ENCODE assay signal across 22 cellular contexts in the genomic region with DNA sequence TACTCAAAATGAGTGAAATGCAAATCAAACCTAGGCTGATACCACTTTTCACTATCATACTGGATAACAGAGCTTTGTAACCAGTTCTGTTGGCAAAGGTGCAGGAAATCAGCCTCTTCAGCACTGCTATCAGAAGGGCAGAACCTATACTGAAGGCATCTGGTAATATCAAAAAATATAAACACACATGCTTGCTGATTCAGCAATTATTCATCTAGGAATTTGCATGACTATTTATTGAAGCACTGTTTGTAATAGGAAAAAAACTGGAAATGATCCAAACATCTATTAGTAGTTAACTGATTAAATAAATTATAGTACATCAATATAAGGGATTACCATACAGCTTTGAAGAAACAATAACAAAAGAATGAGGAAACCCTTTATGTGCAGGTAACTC. TPM values are rescaled to one million over a fixed set of nuclear protein-coding genes. Genes with fewer than 3 reads are reported as not detected.
"Had no signal": no experiment of that assay in that cellular context is flagged by ENCODE, and none has a peak within 500 bp of the region (broad histone marks: within the 10 kb centered on the region; RNA-seq: fewer than 3 reads in every experiment).

No MANE protein-coding gene starts in this region.

- FAIRE-seq: TTC549 had no signal

- H3K27me3 ChIP-seq: body of pancreas, esophagus muscularis mucosa, hepatocyte, suprapubic skin, transverse colon, uterus had no signal

- H3K4me1 ChIP-seq: body of pancreas, suprapubic skin, transverse colon, uterus had no signal

- H3K4me3 Mint-ChIP-seq: activated CD4-positive, alpha-beta memory T cell treated with anti-CD3 and anti-CD28 coated beads for 36 hours; activated CD4-positive, alpha-beta T cell treated with anti-CD3 and anti-CD28 coated beads for 36 hours; activated naive CD8-positive, alpha-beta T cell treated with anti-CD3 and anti-CD28 coated beads for 36 hours; activated T-helper 1 cell treated with anti-CD3 and anti-CD28 coated beads, Interleukin-12 subunit alpha, Interleukin-12 subunit beta, Interleukin-2, Interleukin-4 antibody, amounts not matched to agents 30 ng/mL and 10 ng/mL and 1 ng/mL, durations not matched to agents 14 hours and 24 hours and 36 hours; natural killer cell treated with Interleukin-12 subunit alpha and Interleukin-12 subunit beta and Interleukin-15 and Interleukin-18, amount 100 ng/mL, for 72 hours; T-helper 2 cell treated with Interferon-gamma antibody and Interleukin-4, amounts not matched to agents 5 μg/mL and 100 μg/mL, for 36 hours; WTC11 had no signal

- H2AFZ ChIP-seq: hepatocyte had no signal

- H3K4me1 Mint-ChIP-seq: activated CD4-positive, alpha-beta T cell treated with anti-CD3 and anti-CD28 coated beads for 36 hours; activated naive CD8-positive, alpha-beta T cell treated with anti-CD3 and anti-CD28 coated beads for 36 hours had no signal

- H3K36me3 Mint-ChIP-seq: activated CD4-positive, alpha-beta memory T cell treated with anti-CD3 and anti-CD28 coated beads for 36 hours; activated naive CD8-positive, alpha-beta T cell treated with anti-CD3 and anti-CD28 coated beads for 36 hours; natural killer cell treated with Interleukin-12 subunit alpha and Interleukin-12 subunit beta and Interleukin-15 and Interleukin-18, amount 100 ng/mL, for 72 hours; WTC11 had no signal

- H3K9me3 Mint-ChIP-seq: activated CD4-positive, alpha-beta memory T cell treated with anti-CD3 and anti-CD28 coated beads for 36 hours; activated naive CD8-positive, alpha-beta T cell treated with anti-CD3 and anti-CD28 coated beads for 36 hours; activated T-helper 1 cell treated with anti-CD3 and anti-CD28 coated beads, Interleukin-12 subunit alpha, Interleukin-12 subunit beta, Interleukin-2, Interleukin-4 antibody, amounts not matched to agents 30 ng/mL and 10 ng/mL and 1 ng/mL, durations not matched to agents 14 hours and 24 hours and 36 hours; natural killer cell treated with Interleukin-12 subunit alpha and Interleukin-12 subunit beta and Interleukin-15 and Interleukin-18, amount 100 ng/mL, for 72 hours; T-helper 2 cell treated with Interferon-gamma antibody and Interleukin-4, amounts not matched to agents 5 μg/mL and 100 μg/mL, for 36 hours; WTC11 had no signal

- H3K36me3 ChIP-seq: neutrophil, suprapubic skin, transverse colon, uterus had no signal

- H3K4me3 ChIP-seq: body of pancreas, esophagus muscularis mucosa, hepatocyte, lung, suprapubic skin, transverse colon, uterus had no signal

- DNase-seq: activated CD4-positive, alpha-beta memory T cell treated with anti-CD3 and anti-CD28 coated beads for 36 hours; activated CD4-positive, alpha-beta T cell treated with anti-CD3 and anti-CD28 coated beads for 36 hours; activated naive CD8-positive, alpha-beta T cell treated with anti-CD3 and anti-CD28 coated beads for 36 hours; activated T-cell treated with anti-CD3 and anti-CD28 coated beads for 4 hours; amniotic stem cell; body of pancreas; caudate nucleus; left cardiac atrium; retina; stimulated activated naive CD8-positive, alpha-beta T cell treated with anti-CD3 and anti-CD28 coated beads, Interleukin-15, Interleukin-2, amounts not matched to agents 100 U/mL and 50 U/mL, for 24 hours; transverse colon; uterus had no signal

- H3K9me3 ChIP-seq: body of pancreas, esophagus muscularis mucosa, neutrophil, suprapubic skin, transverse colon, uterus had no signal

- ATAC-seq: activated CD4-positive, alpha-beta T cell treated with anti-CD3 and anti-CD28 coated beads for 36 hours; body of pancreas; left cardiac atrium; natural killer cell treated with Interleukin-12 subunit alpha and Interleukin-12 subunit beta and Interleukin-15 and Interleukin-18, amount 100 ng/mL, for 72 hours; stimulated activated naive CD8-positive, alpha-beta T cell treated with anti-CD3 and anti-CD28 coated beads, Interleukin-15, Interleukin-2, amounts not matched to agents 100 U/mL and 50 U/mL, for 24 hours; WTC11 had no signal

- H3K27ac Mint-ChIP-seq: activated CD4-positive, alpha-beta memory T cell treated with anti-CD3 and anti-CD28 coated beads for 36 hours; activated CD4-positive, alpha-beta T cell treated with anti-CD3 and anti-CD28 coated beads for 36 hours; activated naive CD8-positive, alpha-beta T cell treated with anti-CD3 and anti-CD28 coated beads for 36 hours; activated T-helper 1 cell treated with anti-CD3 and anti-CD28 coated beads, Interleukin-12 subunit alpha, Interleukin-12 subunit beta, Interleukin-2, Interleukin-4 antibody, amounts not matched to agents 30 ng/mL and 10 ng/mL and 1 ng/mL, durations not matched to agents 14 hours and 24 hours and 36 hours; natural killer cell treated with Interleukin-12 subunit alpha and Interleukin-12 subunit beta and Interleukin-15 and Interleukin-18, amount 100 ng/mL, for 72 hours; T-helper 2 cell treated with Interferon-gamma antibody and Interleukin-4, amounts not matched to agents 5 μg/mL and 100 μg/mL, for 36 hours; WTC11 had no signal

- H3K4me2 ChIP-seq: hepatocyte had no signal

- H3K27ac ChIP-seq: body of pancreas, esophagus muscularis mucosa, hepatocyte, neutrophil, suprapubic skin, transverse colon had no signal

RNA-seq across cellular contexts. Expression of a gene that starts 21.4 kb away (rescaled TPM):
- total RNA-seq: activated naive CD8-positive, alpha-beta T cell treated with anti-CD3 and anti-CD28 coated beads for 36 hours; activated T-helper 1 cell treated with anti-CD3 and anti-CD28 coated beads, Interleukin-12 subunit alpha, Interleukin-12 subunit beta, Interleukin-2, Interleukin-4 antibody, amounts not matched to agents 30 ng/mL and 10 ng/mL and 1 ng/mL, durations not matched to agents 14 hours and 24 hours and 36 hours; natural killer cell treated with Interleukin-12 subunit alpha and Interleukin-12 subunit beta and Interleukin-15 and Interleukin-18, amount 100 ng/mL, for 72 hours had no signal
